Comparison of ENCODE assay signal across 12 cellular contexts in the genomic region with DNA sequence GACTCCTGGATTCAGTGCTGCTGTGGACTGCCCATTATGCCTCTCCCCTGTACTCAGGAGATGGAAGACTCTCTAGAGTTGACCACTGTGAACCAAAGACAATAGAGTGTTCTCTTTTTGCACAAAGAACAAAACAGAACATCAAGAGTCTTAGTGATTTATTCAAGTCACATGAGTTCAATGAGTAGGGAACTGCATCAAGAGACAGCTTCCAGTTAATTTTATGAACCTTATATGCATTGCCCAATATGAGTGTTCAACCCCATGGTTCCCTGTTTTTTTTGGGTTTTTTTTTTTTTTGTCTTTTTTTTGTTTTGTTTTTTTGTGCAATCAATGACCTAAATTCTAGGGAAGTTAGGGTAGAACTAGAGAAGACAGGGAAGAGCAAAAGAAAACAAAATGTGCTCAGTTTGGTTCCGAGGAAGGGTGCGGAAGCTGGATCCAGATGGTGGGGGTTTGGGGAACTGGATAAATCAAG.
"Had no signal": no experiment of that assay in that cellular context is flagged by ENCODE, and none has a peak within 500 bp of the region (broad histone marks: within the 10 kb centered on the region; RNA-seq: fewer than 3 reads in every experiment).

No MANE protein-coding gene starts in this region.

- H3K27me3 Mint-ChIP-seq: activated T-cell treated with anti-CD3 and anti-CD28 coated beads, Interleukin-2, amount 50 U/mL, for 24 hours; stimulated activated memory B cell treated with anti-CD40 and anti-IgM and Interleukin-4, amounts not matched to agents 10 μg/mL and 1 μg/mL and 100 μg/mL, for 72 hours; type B pancreatic cell had no signal

- DNase-seq: activated gamma-delta T cell treated with Interleukin-2 at 50 U/mL for 16 hours; activated naive CD8-positive, alpha-beta T cell treated with anti-CD3 and anti-CD28 coated beads, Interleukin-2, amount 10 ng/mL, durations not matched to agents 7 days and 5 days; activated T-cell treated with anti-CD3 and anti-CD28 coated beads, Interleukin-2, amount 50 U/mL, for 24 hours; aorta; dorsolateral prefrontal cortex; pancreas; substantia nigra; T-helper 2 cell had no signal

- H3K27ac Mint-ChIP-seq: activated naive CD8-positive, alpha-beta T cell treated with anti-CD3 and anti-CD28 coated beads, Interleukin-2, amount 10 ng/mL, durations not matched to agents 7 days and 5 days; activated T-cell treated with anti-CD3 and anti-CD28 coated beads, Interleukin-2, amount 50 U/mL, for 24 hours; neural progenitor cell; stimulated activated memory B cell treated with anti-CD40 and anti-IgM and Interleukin-4, amounts not matched to agents 10 μg/mL and 1 μg/mL and 100 μg/mL, for 72 hours; type B pancreatic cell had no signal

- H3K9me3 Mint-ChIP-seq: activated naive CD8-positive, alpha-beta T cell treated with anti-CD3 and anti-CD28 coated beads, Interleukin-2, amount 10 ng/mL, durations not matched to agents 7 days and 5 days; activated T-cell treated with anti-CD3 and anti-CD28 coated beads, Interleukin-2, amount 50 U/mL, for 24 hours; neural progenitor cell had no signal

- H3K4me3 Mint-ChIP-seq: activated naive CD8-positive, alpha-beta T cell treated with anti-CD3 and anti-CD28 coated beads, Interleukin-2, amount 10 ng/mL, durations not matched to agents 7 days and 5 days; activated T-cell treated with anti-CD3 and anti-CD28 coated beads, Interleukin-2, amount 50 U/mL, for 24 hours; neural progenitor cell; stimulated activated memory B cell treated with anti-CD40 and anti-IgM and Interleukin-4, amounts not matched to agents 10 μg/mL and 1 μg/mL and 100 μg/mL, for 72 hours; type B pancreatic cell had no signal

- ATAC-seq: activated CD4-positive, CD25-positive, alpha-beta regulatory T cell treated with anti-CD3 and anti-CD28 coated beads, Interleukin-2, amount 50 U/mL, for 24 hours; stimulated activated memory B cell treated with anti-CD40 and anti-IgM and Interleukin-4, amounts not matched to agents 10 μg/mL and 1 μg/mL and 100 μg/mL, for 72 hours had no signal

- H3K4me1 Mint-ChIP-seq: activated naive CD8-positive, alpha-beta T cell treated with anti-CD3 and anti-CD28 coated beads, Interleukin-2, amount 10 ng/mL, durations not matched to agents 7 days and 5 days had no signal

- H3K36me3 Mint-ChIP-seq: activated naive CD8-positive, alpha-beta T cell treated with anti-CD3 and anti-CD28 coated beads, Interleukin-2, amount 10 ng/mL, durations not matched to agents 7 days and 5 days; neural progenitor cell; stimulated activated memory B cell treated with anti-CD40 and anti-IgM and Interleukin-4, amounts not matched to agents 10 μg/mL and 1 μg/mL and 100 μg/mL, for 72 hours had no signal
